In genomic region chr17:49315551-49315951, GRCh38 we compare ENCODE assay signal across 8 cellular contexts.
DNase-seq lines count a peak whose midpoint lies in the region; ATAC-seq lines count a peak whose summit lies in the region.

No MANE protein-coding gene starts in this region.

- no peaks in the 10 kb centered on the region for H3K27me3 Mint-ChIP-seq in effector memory CD8-positive, alpha-beta T cell
- no peaks in the 10 kb centered on the region for H3K27me3 Mint-ChIP-seq in memory B cell

- peak; percentile 75 for ATAC-seq in HG03439 (IDR thresholded peaks at IDR 0.05; ENCODE audit: unreplicated experiment)
- ATAC-seq in effector memory CD8-positive, alpha-beta T cell (replicated peaks): peak; percentile 100
- ATAC-seq in memory B cell (ENCODE audit: low read depth): peak; percentile 95
- no peak for ATAC-seq in HG03139 (IDR thresholded peaks at IDR 0.05; ENCODE audit: unreplicated experiment)

- peaks cover 32% of the 10 kb centered on the region for H3K36me3 Mint-ChIP-seq in effector memory CD8-positive, alpha-beta T cell (ENCODE audit: insufficient read depth)
- peaks cover 13% of the 10 kb centered on the region for H3K36me3 Mint-ChIP-seq in memory B cell

- DNase-seq in GDM1 (lab: John Stamatoyannopoulos, UW): peak; percentile 69
- DNase-seq in NK-92 treated with Interleukin-12 subunit alpha and Interleukin-12 subunit beta, amount 100 ng/mL, for 24 hours (lab: John Stamatoyannopoulos, UW): peak; percentile 58
- peak; percentile 83 for DNase-seq in activated CD8-positive, alpha-beta memory T cell treated with anti-CD3 and anti-CD28 coated beads for 24 hours
- DNase-seq in effector memory CD8-positive, alpha-beta T cell: peak; percentile 76 to 80 (median 77)
- DNase-seq in memory B cell (ENCODE audit: low spot score in 2 of 2): peak; percentile 68 to 72
- DNase-seq in stimulated activated CD8-positive, alpha-beta memory T cell treated with anti-CD3 and anti-CD28 coated beads, Interleukin-15, amount 100 ng/mL, for 24 hours (ENCODE audit: low read depth): peak; percentile 27

- peaks cover 19 to 33% of the 10 kb centered on the region in 2 donors for H3K4me1 Mint-ChIP-seq in effector memory CD8-positive, alpha-beta T cell (ENCODE audit: low read depth in 2 of 2)
- peaks cover 18% of the 10 kb centered on the region for H3K4me1 Mint-ChIP-seq in memory B cell

- peak overlapping the region; percentile 63 to 68 for H3K4me3 Mint-ChIP-seq in effector memory CD8-positive, alpha-beta T cell
- peak overlapping the region; percentile 83 for H3K4me3 Mint-ChIP-seq in memory B cell

- peak overlapping the region; percentile 29 to 66 for H3K27ac Mint-ChIP-seq in effector memory CD8-positive, alpha-beta T cell
- H3K27ac Mint-ChIP-seq in memory B cell: peak overlapping the region; percentile 82

- H3K9me3 Mint-ChIP-seq in effector memory CD8-positive, alpha-beta T cell: no peaks in the 10 kb centered on the region
- H3K9me3 Mint-ChIP-seq in memory B cell: no peaks in the 10 kb centered on the region

Comparison
In these comparisons a context has a peak if more than half of its experiments do, and no peak if none do; other contexts are left out.
1. DNase-seq: peak in every context shown above with its lines; median percentile 83 in activated CD8-positive, alpha-beta memory T cell treated with anti-CD3 and anti-CD28 coated beads for 24 hours; 77 in effector memory CD8-positive, alpha-beta T cell; 70 in memory B cell; 69 in GDM1; 58 in NK-92 treated with Interleukin-12 subunit alpha and Interleukin-12 subunit beta, amount 100 ng/mL, for 24 hours; 27 in stimulated activated CD8-positive, alpha-beta memory T cell treated with anti-CD3 and anti-CD28 coated beads, Interleukin-15, amount 100 ng/mL, for 24 hours.